25 cellular contexts compared by ENCODE assay signal in the genomic region with DNA sequence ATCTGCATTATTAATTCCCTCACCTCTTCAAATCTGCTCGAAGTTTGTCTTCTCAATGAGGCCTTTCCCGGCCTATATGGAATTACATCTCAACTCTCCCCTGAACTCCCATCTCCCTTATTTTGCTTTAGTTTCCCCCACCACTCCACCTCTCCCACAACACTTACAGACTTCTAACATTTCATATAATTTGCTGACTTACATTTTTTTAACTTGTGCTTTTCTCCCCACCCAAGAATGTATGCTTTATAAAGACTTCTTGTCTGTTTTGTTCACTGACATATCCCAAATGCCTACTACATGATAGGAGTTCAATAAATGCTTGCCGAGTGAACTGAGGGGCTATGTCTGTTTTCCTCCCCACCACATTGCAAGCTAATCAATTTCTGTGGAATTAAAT. TPM values are rescaled to one million over a fixed set of nuclear protein-coding genes. Genes with fewer than 3 reads are reported as not detected.
A peak's percentile ranks its signal among the peaks of the same experiment; 100 is the strongest.
DNase-seq lines count a peak whose midpoint lies in the region; ATAC-seq and TF ChIP-seq lines count a peak whose summit lies in the region.
"Had no signal": no experiment of that assay in that cellular context is flagged by ENCODE, and none has a peak within 500 bp of the region (broad histone marks: within the 10 kb centered on the region; RNA-seq: fewer than 3 reads in every experiment).

No MANE protein-coding gene starts in this region.

- peak overlapping the region in 2 of 3 experiments; percentile 4 to 15 for H3K4me3 Mint-ChIP-seq in nephron
- H3K4me3 Mint-ChIP-seq: CD8-positive, alpha-beta T cell had no signal

- no peaks in the 10 kb centered on the region for H3K27me3 Mint-ChIP-seq in nephron (ENCODE audit: low read depth)

- no peak overlapping the region for H3K4me2 ChIP-seq in HCT116 (ENCODE audit: low read length)
- no peak overlapping the region for H3K4me2 ChIP-seq in parathyroid adenoma (ENCODE audit: low read length)
- no peak overlapping the region for H3K4me2 ChIP-seq in PC-3 (ENCODE audit: low read length)

- RAD21 ChIA-PET in HCT116 (lab: Charles Lee; ENCODE audit: low non-redundant PET in 1 of 2, low total read pairs in 2 of 2, uncharacterized antibody in 2 of 2, unreplicated experiment in 2 of 2) = no interaction called here

- H3K9ac ChIP-seq in HCT116 (ENCODE audit: low read length) (no peak overlapping the region), parathyroid adenoma (no peak overlapping the region), PC-3 (ENCODE audit: low read length) (no peak overlapping the region)

- H3K27me3 ChIP-seq in HCT116 (ENCODE audit: insufficient read depth, low read length) (no peaks in the 10 kb centered on the region), parathyroid adenoma (ENCODE audit: control insufficient read depth, insufficient read depth, low read length) (no peaks in the 10 kb centered on the region), PC-3 (ENCODE audit: low read length) (no peaks in the 10 kb centered on the region)
- H3K27me3 ChIP-seq: Peyer's patch had no signal

- peaks cover 11% of the 10 kb centered on the region for H3K79me2 ChIP-seq in HCT116 (ENCODE audit: insufficient read depth, low read length)
- H3K79me2 ChIP-seq in parathyroid adenoma = no peaks in the 10 kb centered on the region
- peaks cover 14% of the 10 kb centered on the region for H3K79me2 ChIP-seq in PC-3 (ENCODE audit: low read length)

- CTCF ChIA-PET in HCT116 (lab: Charles Lee) = no interaction called here
- CTCF ChIA-PET in PC-3 (lab: Charles Lee) = no interaction called here
- CTCF ChIA-PET in HEK293T (lab: Yijun Ruan, JAX) = no interaction called here

- H4K20me1 ChIP-seq in HCT116 (ENCODE audit: insufficient read depth) (no peaks in the 10 kb centered on the region), PC-3 (ENCODE audit: low read length) (no peaks in the 10 kb centered on the region)

- TF ChIP-seq CTCF in HCT116 (IDR thresholded peaks at IDR 0.05 in 2 of 3, conservative IDR thresholded peaks at IDR 0.05 in 1 of 3; ENCODE audit: borderline replicate concordance in 1 of 3, insufficient read depth in 1 of 3, low read depth in 2 of 3, low read length in 2 of 3) (no peak), VCaP (conservative IDR thresholded peaks at IDR 0.05) (no peak), nephron (IDR thresholded peaks at IDR 0.05; ENCODE audit: unreplicated experiment in 3 of 3) (no peak), parathyroid adenoma (IDR thresholded peaks at IDR 0.05) (no peak), PC-3 (conservative IDR thresholded peaks at IDR 0.05; ENCODE audit: low read depth, low read length) (no peak)

- no peaks in the 10 kb centered on the region for H3K9me3 Mint-ChIP-seq in nephron
- H3K9me3 Mint-ChIP-seq: CD8-positive, alpha-beta T cell had no signal

- no peak for TF ChIP-seq POLR2A in HCT116 (IDR thresholded peaks at IDR 0.05; ENCODE audit: borderline replicate concordance, extremely low read depth, insufficient read depth, insufficient read length)

- peaks cover 13% of the 10 kb centered on the region for H3K4me1 Mint-ChIP-seq in nephron

- H2AFZ ChIP-seq in HCT116 (ENCODE audit: low read depth, low read length, poor library complexity, severe bottlenecking) (peak overlapping the region; percentile 27), parathyroid adenoma (peak overlapping the region; percentile 5), PC-3 (ENCODE audit: low read length) (no peak overlapping the region)

- no peak overlapping the region for H3K4me3 ChIP-seq in HCT116 (replicated peaks in 1 of 2; ENCODE audit: low read depth in 1 of 2, low read length in 2 of 2)
- no peak overlapping the region for H3K4me3 ChIP-seq in parathyroid adenoma (ENCODE audit: low read depth, low read length)
- H3K4me3 ChIP-seq in PC-3 (ENCODE audit: low read length) = no peak overlapping the region
- H3K4me3 ChIP-seq: GM12878, Peyer's patch had no signal

- intact Hi-C loops in HCT116 (cut with micrococcal nuclease) = no loop called here
- intact Hi-C loops in PC-3 (cut with micrococcal nuclease) = loop anchor here (10.0 kb wide), 2 partner anchors 288 to 548 kb away; no protein-coding TSS in a partner anchor

- H3K36me3 ChIP-seq in HCT116 (ENCODE audit: control insufficient read depth in 1 of 2, insufficient read depth in 2 of 2, low read length in 2 of 2) = no peaks in the 10 kb centered on the region
- H3K36me3 ChIP-seq in parathyroid adenoma (ENCODE audit: control insufficient read depth, insufficient read depth, low read length) = no peaks in the 10 kb centered on the region
- no peaks in the 10 kb centered on the region for H3K36me3 ChIP-seq in PC-3 (ENCODE audit: low read depth, low read length)
- H3K36me3 ChIP-seq: Peyer's patch had no signal

- H3F3A ChIP-seq in PC-3 (ENCODE audit: low read length, unreplicated experiment) = no peaks in the 10 kb centered on the region

- H3K9me2 ChIP-seq in HCT116 (ENCODE audit: insufficient read depth) = no peaks in the 10 kb centered on the region
- H3K9me2 ChIP-seq in PC-3 (replicated peaks; ENCODE audit: low read length) = no peaks in the 10 kb centered on the region

- no peak for ATAC-seq in HCT116
- ATAC-seq in PC-3 = no peak
- ATAC-seq: CD8-positive, alpha-beta T cell; GM12878 had no signal

- no TSS peak for BruUV-seq in HCT116 (replicated peaks; lab: Mats Ljungman, UMichigan)
- BruUV-seq in PC-3 (replicated peaks; lab: Mats Ljungman, UMichigan) = no TSS peak

- DNase-seq in HCT116 (ENCODE audit: low read depth, low spot score) = no peak
- DNase-seq in PC-3 = no peak
- DNase-seq in middle frontal gyrus (ENCODE audit: extremely low spot score, low spot score) = no peak
- no peak for DNase-seq in HEK293T (ENCODE audit: extremely low spot score)
- DNase-seq in activated naive CD4-positive, alpha-beta T cell (lab: John Stamatoyannopoulos, UW) = no peak
- DNase-seq: CD8-positive, alpha-beta T cell; DMS 273 treated with DMSO at 0.1 percent for 48 hours; DMS79; EL; GDM1; HCEC 1CT; Karpas-422; MV-4-11; NCI-H1105; NCI-H1436 treated with DMSO at 0.1 percent for 48 hours; NCI-H2029; NCI-H446 treated with DMSO at 0.1 percent for 48 hours; NCI-H526; Peyer's patch; SHP77 treated with DMSO at 0.1 percent for 48 hours had no signal

- H3K27ac ChIP-seq in HCT116 (ENCODE audit: low read depth, low read length) = no peak overlapping the region
- H3K27ac ChIP-seq in VCaP = peak overlapping the region; percentile 98; the same call in 1 of the 2 replicates
- no peak overlapping the region for H3K27ac ChIP-seq in parathyroid adenoma
- no peak overlapping the region for H3K27ac ChIP-seq in PC-3 (ENCODE audit: low read length)
- H3K27ac ChIP-seq: C4-2B, Peyer's patch had no signal

- TF ChIP-seq RAD21 in HCT116 (IDR thresholded peaks at IDR 0.05; ENCODE audit: low read depth) = no peak

- H3K9me3 ChIP-seq in HCT116 (ENCODE audit: control insufficient read depth in 1 of 2, insufficient read depth in 1 of 2, low read depth in 1 of 2, low read length in 2 of 2) (no peaks in the 10 kb centered on the region), parathyroid adenoma (ENCODE audit: control insufficient read depth, low read length) (no peaks in the 10 kb centered on the region), PC-3 (ENCODE audit: low read length) (no peaks in the 10 kb centered on the region)
- H3K9me3 ChIP-seq: Peyer's patch had no signal

- H3K4me1 ChIP-seq in HCT116 (ENCODE audit: control insufficient read depth in 1 of 2, insufficient read depth in 2 of 2, low read length in 2 of 2) = peaks cover 11 to 23% of the 10 kb centered on the region in 2 experiments; a peak in 3 of 4 replicates
- peaks cover 8% of the 10 kb centered on the region for H3K4me1 ChIP-seq in parathyroid adenoma
- no peaks in the 10 kb centered on the region; the same call in 1 of the 2 replicates for H3K4me1 ChIP-seq in PC-3 (ENCODE audit: insufficient read depth, low read length)

- H3K36me3 Mint-ChIP-seq in nephron (ENCODE audit: low read depth) = peaks cover 4% of the 10 kb centered on the region
- H3K36me3 Mint-ChIP-seq: CD8-positive, alpha-beta T cell had no signal

- H3K27ac Mint-ChIP-seq in nephron = peak overlapping the region; percentile 3 to 25 (median 5)
- H3K27ac Mint-ChIP-seq: CD8-positive, alpha-beta T cell had no signal

- POLR2A ChIA-PET in HCT116 (lab: Charles Lee) (no interaction called here), PC-3 (lab: Charles Lee; ENCODE audit: unreplicated experiment) (no interaction called here), HEK293T (lab: Yijun Ruan, JAX) (no interaction called here)

TF ChIP-seq in HCT116, 20 proteins besides CTCF, POLR2A, EP300 and RAD21 (continues in another document):
- no peak for TF ChIP-seq EZH2 (IDR thresholded peaks at IDR 0.05)
- TF ChIP-seq ZNF274 (IDR thresholded peaks at IDR 0.05; ENCODE audit: low read depth, low read length) = no peak
- TF ChIP-seq EGR1 (IDR thresholded peaks at IDR 0.05; ENCODE audit: low read depth) = no peak
- no peak for TF ChIP-seq POLR2AphosphoS5 (IDR thresholded peaks at IDR 0.05; ENCODE audit: low read depth, low read length)
- TF ChIP-seq, protein P1, sequence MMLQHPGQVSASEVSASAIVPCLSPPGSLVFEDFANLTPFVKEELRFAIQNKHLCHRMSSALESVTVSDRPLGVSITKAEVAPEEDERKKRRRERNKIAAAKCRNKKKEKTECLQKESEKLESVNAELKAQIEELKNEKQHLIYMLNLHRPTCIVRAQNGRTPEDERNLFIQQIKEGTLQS (IDR thresholded peaks at IDR 0.05) = no peak
- TF ChIP-seq, protein P2, sequence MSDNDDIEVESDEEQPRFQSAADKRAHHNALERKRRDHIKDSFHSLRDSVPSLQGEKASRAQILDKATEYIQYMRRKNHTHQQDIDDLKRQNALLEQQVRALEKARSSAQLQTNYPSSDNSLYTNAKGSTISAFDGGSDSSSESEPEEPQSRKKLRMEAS (IDR thresholded peaks at IDR 0.05) = no peak
- TF ChIP-seq SIN3A (IDR thresholded peaks at IDR 0.05; ENCODE audit: low read depth) = no peak
- TF ChIP-seq SRF (IDR thresholded peaks at IDR 0.05; ENCODE audit: low read depth) = no peak

TF ChIP-seq in HEK293T, 16 proteins besides CTCF, POLR2A, EP300 and RAD21 (continues in another document):
- no peak for TF ChIP-seq NFRKB (IDR thresholded peaks at IDR 0.05)
- TF ChIP-seq FOXA1 (IDR thresholded peaks at IDR 0.05) = no peak
- no peak for TF ChIP-seq CTBP1 (IDR thresholded peaks at IDR 0.05; ENCODE audit: borderline replicate concordance)
- TF ChIP-seq, protein P3, sequence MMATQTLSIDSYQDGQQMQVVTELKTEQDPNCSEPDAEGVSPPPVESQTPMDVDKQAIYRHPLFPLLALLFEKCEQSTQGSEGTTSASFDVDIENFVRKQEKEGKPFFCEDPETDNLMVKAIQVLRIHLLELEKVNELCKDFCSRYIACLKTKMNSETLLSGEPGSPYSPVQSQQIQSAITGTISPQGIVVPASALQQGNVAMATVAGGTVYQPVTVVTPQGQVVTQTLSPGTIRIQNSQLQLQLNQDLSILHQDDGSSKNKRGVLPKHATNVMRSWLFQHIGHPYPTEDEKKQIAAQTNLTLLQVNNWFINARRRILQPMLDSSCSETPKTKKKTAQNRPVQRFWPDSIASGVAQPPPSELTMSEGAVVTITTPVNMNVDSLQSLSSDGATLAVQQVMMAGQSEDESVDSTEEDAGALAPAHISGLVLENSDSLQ (IDR thresholded peaks at IDR 0.05) = no peak
- TF ChIP-seq SUZ12 (IDR thresholded peaks at IDR 0.05) = no peak
- no peak for TF ChIP-seq ELF4 (IDR thresholded peaks at IDR 0.05)
- no peak for TF ChIP-seq ARNT (IDR thresholded peaks at IDR 0.05)
- TF ChIP-seq LEF1 (IDR thresholded peaks at IDR 0.05; ENCODE audit: borderline replicate concordance) = no peak

RNA-seq across cellular contexts. Expression of a gene that starts 3.9 kb away (rescaled TPM):
- 25.7 TPM for total RNA-seq in HCT116 (2021; ENCODE audit: unreplicated experiment)
- 3.5 and 5.7 TPM in 2 replicates for polyA plus RNA-seq in HCT116 (2012)
- 51.5 and 62.8 TPM in 2 replicates for total RNA-seq in PC-3 (2014; rRNA removed)
